ENCODE assay signal across 26 cellular contexts in genomic region chr10:96648297-96648696, GRCh38.
DNase-seq lines count a peak whose midpoint lies in the region; ATAC-seq and TF ChIP-seq lines count a peak whose summit lies in the region.
"Had no signal": no experiment of that assay in that cellular context is flagged by ENCODE, and none has a peak within 500 bp of the region (broad histone marks: within the 10 kb centered on the region; RNA-seq: fewer than 3 reads in every experiment).

No MANE protein-coding gene starts in this region.

- peaks cover 72% of the 10 kb centered on the region for H3K36me3 ChIP-seq in neutrophil
- H3K36me3 ChIP-seq: brain microvascular endothelial cell, MG63, prostate gland had no signal

- H3K27me3 ChIP-seq in neutrophil: no peaks in the 10 kb centered on the region
- H3K27me3 ChIP-seq: brain microvascular endothelial cell, MG63 had no signal

- peak; percentile 71 for DNase-seq in CD1c-positive myeloid dendritic cell (ENCODE audit: extremely low spot score)
- DNase-seq in activated CD4-positive, alpha-beta T cell treated with anti-CD3 and anti-CD28 coated beads, Interleukin-2, amount 50 U/mL, for 1 hour: no peak
- no peak for DNase-seq in effector CD4-positive, alpha-beta T cell
- DNase-seq in activated effector memory CD4-positive, alpha-beta T cell treated with anti-CD3 and anti-CD28 coated beads, Interleukin-2, amount 50 U/mL, for 16 hours: no peak
- DNase-seq: activated naive CD4-positive, alpha-beta T cell treated with Interleukin-2 at 50 U/mL for 16 hours; activated T-cell treated with anti-CD3 and anti-CD28 coated beads for 4 hours; amniotic stem cell; brain microvascular endothelial cell; CD4-positive, alpha-beta T cell; foreskin keratinocyte; KBM-7; left cardiac atrium; MG63; NCI-H1105 treated with DMSO at 0.1 percent for 48 hours; NCI-H2029; NCI-H526 treated with DMSO at 0.1 percent for 48 hours; SHP77; stimulated activated CD4-positive, alpha-beta T cell treated with anti-CD3 and anti-CD28 coated beads, Interleukin-15, amount 100 ng/mL, for 24 hours; stimulated activated naive CD8-positive, alpha-beta T cell treated with anti-CD3 and anti-CD28 coated beads, Interleukin-15, amount 100 ng/mL, for 72 hours had no signal

- peak overlapping the region; percentile 90 for H3K27ac ChIP-seq in neutrophil
- H3K27ac ChIP-seq: brain microvascular endothelial cell, foreskin keratinocyte, prostate gland had no signal

- ATAC-seq in GM18868 (IDR thresholded peaks at IDR 0.05; ENCODE audit: unreplicated experiment) (peak; percentile 31), esophagus mucosa (peak; percentile 34), HG03196 (IDR thresholded peaks at IDR 0.05; ENCODE audit: unreplicated experiment) (no peak)
- ATAC-seq: left cardiac atrium; Panc1; stimulated activated naive CD8-positive, alpha-beta T cell treated with anti-CD3 and anti-CD28 coated beads, Interleukin-15, amount 100 ng/mL, for 72 hours; WTC11 had no signal

- no peak for TF ChIP-seq CTCF in neutrophil (IDR thresholded peaks at IDR 0.05)

- no peak overlapping the region for H3K4me3 ChIP-seq in neutrophil (ENCODE audit: low read depth in 1 of 2, low read length in 1 of 2)
- H3K4me3 ChIP-seq: MG63, prostate gland had no signal

- H3K9me3 ChIP-seq in neutrophil: no peaks in the 10 kb centered on the region
- H3K9me3 ChIP-seq: MG63, prostate gland had no signal

- peaks cover 63 to 85% of the 10 kb centered on the region in 2 experiments for H3K4me1 ChIP-seq in neutrophil (ENCODE audit: control insufficient read depth in 1 of 2, insufficient read depth in 1 of 2, low read depth in 1 of 2, low read length in 1 of 2)
- H3K4me1 ChIP-seq: foreskin keratinocyte, prostate gland had no signal
